ENCODE assay signal across 8 cellular contexts in the genomic region with DNA sequence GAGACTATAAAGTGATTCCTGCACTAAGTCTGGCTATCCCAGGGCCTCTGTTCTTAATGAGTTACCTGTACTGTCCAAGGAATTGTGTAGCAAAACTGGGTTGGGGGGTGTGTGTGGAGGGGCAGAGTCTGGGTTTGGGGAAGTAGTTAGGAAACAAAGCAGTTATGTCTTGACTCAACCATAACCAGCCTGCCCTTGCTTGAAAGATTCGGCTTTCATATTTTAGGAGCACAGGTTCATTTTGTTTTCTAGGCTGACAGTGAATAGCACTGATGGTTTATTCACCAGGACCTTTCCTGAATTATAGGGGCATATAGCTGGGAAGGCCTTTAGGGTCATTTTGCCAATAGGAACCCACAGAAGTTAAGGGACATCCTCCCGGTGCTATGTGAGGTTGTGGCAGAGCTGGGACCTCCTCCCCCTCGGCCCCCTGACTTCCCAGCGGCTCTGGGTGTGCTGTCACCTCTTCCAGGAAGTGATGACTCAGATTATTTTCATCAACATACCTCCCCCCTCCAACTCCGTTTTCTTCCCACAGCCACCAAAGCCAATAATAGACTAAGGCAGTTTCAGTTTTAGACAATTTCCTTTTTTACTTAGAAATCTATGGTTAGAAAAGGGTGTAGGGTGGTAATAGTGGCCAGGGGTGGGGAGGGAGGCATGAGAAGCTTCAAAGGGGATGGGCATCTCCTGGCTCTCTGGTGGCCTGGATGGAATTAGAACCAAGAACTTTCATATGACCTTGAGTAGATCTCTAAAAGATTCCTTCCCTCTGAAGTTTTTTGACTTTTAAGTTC. TPM values are rescaled to one million over a fixed set of nuclear protein-coding genes. Genes with fewer than 3 reads are reported as not detected.
A peak's percentile ranks its signal among the peaks of the same experiment; 100 is the strongest.
DNase-seq lines count a peak whose midpoint lies in the region; ATAC-seq and TF ChIP-seq lines count a peak whose summit lies in the region.

No MANE protein-coding gene starts in this region.

- H3K4me1 ChIP-seq in HEK293 (ENCODE audit: control insufficient read depth, insufficient read depth, low read length) = peaks cover 44% of the 10 kb centered on the region
- no peaks in the 10 kb centered on the region; the same call in 1 of the 2 replicates for H3K4me1 ChIP-seq in HAP-1

- peak; percentile 74 for ATAC-seq in Right ventricle myocardium inferior

- DNase-seq in DMS53 treated with DMSO at 0.1 percent for 48 hours (lab: John Stamatoyannopoulos, UW; ENCODE audit: unreplicated experiment) (peak; percentile 8), NOMO-1 treated with DMSO at 0.1 percent for 48 hours (lab: John Stamatoyannopoulos, UW; ENCODE audit: unreplicated experiment) (peak; percentile 76), Right ventricle myocardium inferior (ENCODE audit: missing footprints) (no peak), HAP-1 (ENCODE audit: low spot score in 2 of 2) (no peak), inferior parietal cortex (ENCODE audit: extremely low spot score) (no peak)
- peak; percentile 72 for DNase-seq in activated T-helper 1 cell treated with anti-CD3 and anti-CD28 coated beads, Interleukin-12 subunit alpha, Interleukin-12 subunit beta, Interleukin-2, Interleukin-4 antibody, amounts not matched to agents 30 ng/mL and 10 ng/mL and 1 ng/mL, durations not matched to agents 14 hours and 24 hours and 36 hours (ENCODE audit: low spot score)
- DNase-seq in stimulated activated CD4-positive, alpha-beta T cell treated with anti-CD3 and anti-CD28 coated beads, Interleukin-12 subunit alpha, Interleukin-12 subunit beta, amount 100 ng/mL, for 4 hours = peak; percentile 54

- H3K36me3 Mint-ChIP-seq in activated T-helper 1 cell treated with anti-CD3 and anti-CD28 coated beads, Interleukin-12 subunit alpha, Interleukin-12 subunit beta, Interleukin-2, Interleukin-4 antibody, amounts not matched to agents 30 ng/mL and 10 ng/mL and 1 ng/mL, durations not matched to agents 14 hours and 24 hours and 36 hours (ENCODE audit: low read depth) = peaks cover 9% of the 10 kb centered on the region

- POLR2A ChIA-PET in HEK293 (lab: Yijun Ruan, JAX) = interaction anchor here (1.0 kb wide), 1 partner anchor 8 kb away, joined by 4 read pairs; no protein-coding TSS in a partner anchor

- TF ChIP-seq CTCF in HEK293 (tag by site-specific recombination; IDR thresholded peaks at IDR 0.05) = no peak

- no peaks in the 10 kb centered on the region for H3K9me3 ChIP-seq in HEK293 (ENCODE audit: control insufficient read depth, insufficient read depth, low read depth, low read length)
- no peaks in the 10 kb centered on the region for H3K9me3 ChIP-seq in HAP-1

- H3K36me3 ChIP-seq in HEK293 (ENCODE audit: control insufficient read depth in 2 of 2, insufficient read depth in 1 of 2, low read length in 2 of 2) (no peaks in the 10 kb centered on the region), HAP-1 (replicated peaks) (no peaks in the 10 kb centered on the region)

- no peak overlapping the region for H3K27ac ChIP-seq in HEK293 (ENCODE audit: extremely low read depth, low read depth, low read length)

- H3K4me3 Mint-ChIP-seq in activated T-helper 1 cell treated with anti-CD3 and anti-CD28 coated beads, Interleukin-12 subunit alpha, Interleukin-12 subunit beta, Interleukin-2, Interleukin-4 antibody, amounts not matched to agents 30 ng/mL and 10 ng/mL and 1 ng/mL, durations not matched to agents 14 hours and 24 hours and 36 hours = peak overlapping the region; percentile 38

- intact Hi-C loops in activated T-helper 1 cell treated with anti-CD3 and anti-CD28 coated beads, Interleukin-12 subunit alpha, Interleukin-12 subunit beta, Interleukin-2, Interleukin-4 antibody, amounts not matched to agents 30 ng/mL and 10 ng/mL and 1 ng/mL, durations not matched to agents 14 hours and 24 hours and 36 hours (cut with micrococcal nuclease) = loop anchor here (1.0 to 10.0 kb wide), 6 partner anchors 8 to 1149 kb away; no protein-coding TSS in a partner anchor
- intact Hi-C loops in Right ventricle myocardium inferior (cut with DNase I) = loop anchor here (2.0 kb wide), 1 partner anchor 45 kb away; the partner anchor contains the start of gene SETBP1

- CTCF ChIA-PET in HEK293 (lab: Yijun Ruan, JAX) = interaction anchor here (0.7 kb wide), 1 partner anchor 45 kb away, joined by 3 read pairs; no protein-coding TSS in a partner anchor

- H3K27me3 Mint-ChIP-seq in activated T-helper 1 cell treated with anti-CD3 and anti-CD28 coated beads, Interleukin-12 subunit alpha, Interleukin-12 subunit beta, Interleukin-2, Interleukin-4 antibody, amounts not matched to agents 30 ng/mL and 10 ng/mL and 1 ng/mL, durations not matched to agents 14 hours and 24 hours and 36 hours (ENCODE audit: insufficient read depth) = no peaks in the 10 kb centered on the region

- peak overlapping the region; percentile 88 for H3K27ac Mint-ChIP-seq in activated T-helper 1 cell treated with anti-CD3 and anti-CD28 coated beads, Interleukin-12 subunit alpha, Interleukin-12 subunit beta, Interleukin-2, Interleukin-4 antibody, amounts not matched to agents 30 ng/mL and 10 ng/mL and 1 ng/mL, durations not matched to agents 14 hours and 24 hours and 36 hours

- H3K4me1 Mint-ChIP-seq in activated T-helper 1 cell treated with anti-CD3 and anti-CD28 coated beads, Interleukin-12 subunit alpha, Interleukin-12 subunit beta, Interleukin-2, Interleukin-4 antibody, amounts not matched to agents 30 ng/mL and 10 ng/mL and 1 ng/mL, durations not matched to agents 14 hours and 24 hours and 36 hours (ENCODE audit: low read depth) = peaks cover 96% of the 10 kb centered on the region

- in situ Hi-C loops in HAP-1 (cut with MboI; ENCODE audit: low sequenced_read_pairs) = no loop called here

- no peaks in the 10 kb centered on the region for H3K9me3 Mint-ChIP-seq in activated T-helper 1 cell treated with anti-CD3 and anti-CD28 coated beads, Interleukin-12 subunit alpha, Interleukin-12 subunit beta, Interleukin-2, Interleukin-4 antibody, amounts not matched to agents 30 ng/mL and 10 ng/mL and 1 ng/mL, durations not matched to agents 14 hours and 24 hours and 36 hours

- no peaks in the 10 kb centered on the region for H3K27me3 ChIP-seq in HAP-1 (ENCODE audit: low read depth)

- no peak overlapping the region for H3K4me3 ChIP-seq in HEK293 (ENCODE audit: low read depth, low read length)
- no peak overlapping the region for H3K4me3 ChIP-seq in HAP-1

TF ChIP-seq in HEK293, 187 proteins besides CTCF, POLR2A, EP300 and RAD21 (continues in another document):
- TF ChIP-seq GLIS1 (tag by site-specific recombination; IDR thresholded peaks at IDR 0.05) (0 out of 2 replicates have a peak, but pooled peaks have one; percentile 22), ZFHX2 (tag by site-specific recombination; conservative IDR thresholded peaks at IDR 0.05) (0 out of 2 replicates have a peak, but pooled peaks have one; percentile 15), ZNF398 (tag by site-specific recombination; IDR thresholded peaks at IDR 0.05) (peak; percentile 74), ZBTB48 (tag by site-specific recombination; IDR thresholded peaks at IDR 0.05) (0 out of 2 replicates have a peak, but pooled peaks have one; percentile 35), ZNF701 (tag by site-specific recombination; IDR thresholded peaks at IDR 0.05) (no peak), ZBTB17 (tag by site-specific recombination; IDR thresholded peaks at IDR 0.05) (no peak)
- TF ChIP-seq, protein P1, sequence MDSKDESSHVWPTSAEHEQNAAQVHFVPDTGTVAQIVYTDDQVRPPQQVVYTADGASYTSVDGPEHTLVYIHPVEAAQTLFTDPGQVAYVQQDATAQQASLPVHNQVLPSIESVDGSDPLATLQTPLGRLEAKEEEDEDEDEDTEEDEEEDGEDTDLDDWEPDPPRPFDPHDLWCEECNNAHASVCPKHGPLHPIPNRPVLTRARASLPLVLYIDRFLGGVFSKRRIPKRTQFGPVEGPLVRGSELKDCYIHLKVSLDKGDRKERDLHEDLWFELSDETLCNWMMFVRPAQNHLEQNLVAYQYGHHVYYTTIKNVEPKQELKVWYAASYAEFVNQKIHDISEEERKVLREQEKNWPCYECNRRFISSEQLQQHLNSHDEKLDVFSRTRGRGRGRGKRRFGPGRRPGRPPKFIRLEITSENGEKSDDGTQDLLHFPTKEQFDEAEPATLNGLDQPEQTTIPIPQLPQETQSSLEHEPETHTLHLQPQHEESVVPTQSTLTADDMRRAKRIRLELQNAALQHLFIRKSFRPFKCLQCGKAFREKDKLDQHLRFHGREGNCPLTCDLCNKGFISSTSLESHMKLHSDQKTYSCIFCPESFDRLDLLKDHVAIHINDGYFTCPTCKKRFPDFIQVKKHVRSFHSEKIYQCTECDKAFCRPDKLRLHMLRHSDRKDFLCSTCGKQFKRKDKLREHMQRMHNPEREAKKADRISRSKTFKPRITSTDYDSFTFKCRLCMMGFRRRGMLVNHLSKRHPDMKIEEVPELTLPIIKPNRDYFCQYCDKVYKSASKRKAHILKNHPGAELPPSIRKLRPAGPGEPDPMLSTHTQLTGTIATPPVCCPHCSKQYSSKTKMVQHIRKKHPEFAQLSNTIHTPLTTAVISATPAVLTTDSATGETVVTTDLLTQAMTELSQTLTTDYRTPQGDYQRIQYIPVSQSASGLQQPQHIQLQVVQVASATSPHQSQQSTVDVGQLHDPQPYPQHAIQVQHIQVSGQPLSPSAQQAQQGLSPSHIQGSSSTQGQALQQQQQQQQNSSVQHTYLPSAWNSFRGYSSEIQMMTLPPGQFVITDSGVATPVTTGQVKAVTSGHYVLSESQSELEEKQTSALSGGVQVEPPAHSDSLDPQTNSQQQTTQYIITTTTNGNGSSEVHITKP (tag by site-specific recombination; IDR thresholded peaks at IDR 0.05) = 0 out of 2 replicates have a peak, but pooled peaks have one; percentile 11

RNA-seq across cellular contexts. Expression of gene SETBP1, which starts 44.8 kb away (rescaled TPM):
- total RNA-seq in activated T-helper 1 cell treated with anti-CD3 and anti-CD28 coated beads, Interleukin-12 subunit alpha, Interleukin-12 subunit beta, Interleukin-2, Interleukin-4 antibody, amounts not matched to agents 30 ng/mL and 10 ng/mL and 1 ng/mL, durations not matched to agents 14 hours and 24 hours and 36 hours = 36.2 and 42.0 TPM in 2 replicates
- 7.1 TPM for total RNA-seq in Right ventricle myocardium inferior

Comparison
In these comparisons a context has a peak if more than half of its experiments do, and no peak if none do; other contexts are left out.
1. DNase-seq: peak in DMS53 treated with DMSO at 0.1 percent for 48 hours (single experiment), NOMO-1 treated with DMSO at 0.1 percent for 48 hours (single experiment), activated T-helper 1 cell treated with anti-CD3 and anti-CD28 coated beads, Interleukin-12 subunit alpha, Interleukin-12 subunit beta, Interleukin-2, Interleukin-4 antibody, amounts not matched to agents 30 ng/mL and 10 ng/mL and 1 ng/mL, durations not matched to agents 14 hours and 24 hours and 36 hours (single experiment) and stimulated activated CD4-positive, alpha-beta T cell treated with anti-CD3 and anti-CD28 coated beads, Interleukin-12 subunit alpha, Interleukin-12 subunit beta, amount 100 ng/mL, for 4 hours (single experiment); none in Right ventricle myocardium inferior (single experiment), HAP-1 (0 of 2) and inferior parietal cortex (single experiment).